27 cellular contexts compared by ENCODE assay signal in the genomic region with DNA sequence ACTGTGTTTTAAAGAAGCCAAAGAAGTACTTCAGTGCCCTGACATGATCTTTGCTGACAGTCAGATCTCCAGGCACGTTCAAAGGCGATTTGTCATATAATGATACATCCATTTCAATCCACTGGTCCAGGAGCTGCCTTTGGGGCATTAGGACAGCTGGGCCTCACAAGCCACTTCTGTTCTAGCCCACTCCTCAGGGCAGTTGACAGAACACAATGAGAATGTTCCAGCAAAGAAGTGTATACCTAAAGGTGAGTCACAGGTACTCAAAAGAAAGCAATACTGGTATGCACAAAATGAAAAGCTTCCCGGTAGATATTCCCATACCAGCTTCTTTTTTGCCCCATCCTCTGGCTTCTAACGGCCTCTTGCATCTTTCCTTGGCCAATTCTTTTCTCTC. TPM values are rescaled to one million over a fixed set of nuclear protein-coding genes. Genes with fewer than 3 reads are reported as not detected.
"Had no signal": no experiment of that assay in that cellular context is flagged by ENCODE, and none has a peak within 500 bp of the region (broad histone marks: within the 10 kb centered on the region; RNA-seq: fewer than 3 reads in every experiment).

No MANE protein-coding gene starts in this region.

- H3K4me1 ChIP-seq: gastroesophageal sphincter, lower lobe of right lung, neural progenitor cell, right atrium auricular region, sigmoid colon, testis, tibial nerve had no signal

- H3K4me3 Mint-ChIP-seq: dendritic cell treated with granulocyte-macrophage colony-stimulating factor and Interleukin-4, amounts not matched to agents 40 ng/mL and 50 ng/mL, for 4 days; effector memory CD8-positive, alpha-beta T cell; natural killer cell treated with Interleukin-12 subunit alpha and Interleukin-12 subunit beta and Interleukin-15 and Interleukin-18, amount 100 ng/mL, for 72 hours; neural progenitor cell; stimulated activated naive B cell treated with anti-CD40 and anti-IgM and Interleukin-4, amounts not matched to agents 10 μg/mL and 1 μg/mL and 100 μg/mL, for 72 hours; stimulated activated naive CD8-positive, alpha-beta T cell treated with anti-CD3 and anti-CD28 coated beads, Interleukin-15, amount 100 ng/mL, for 72 hours had no signal

- H3K36me3 Mint-ChIP-seq: natural killer cell treated with Interleukin-12 subunit alpha and Interleukin-12 subunit beta and Interleukin-15 and Interleukin-18, amount 100 ng/mL, for 72 hours; neural progenitor cell; stimulated activated naive B cell treated with anti-CD40 and anti-IgM and Interleukin-4, amounts not matched to agents 10 μg/mL and 1 μg/mL and 100 μg/mL, for 72 hours had no signal

- H3K4me1 Mint-ChIP-seq: neural progenitor cell; stimulated activated naive CD8-positive, alpha-beta T cell treated with anti-CD3 and anti-CD28 coated beads, Interleukin-15, amount 100 ng/mL, for 72 hours had no signal

- H3K27ac Mint-ChIP-seq: dendritic cell treated with granulocyte-macrophage colony-stimulating factor and Interleukin-4, amounts not matched to agents 40 ng/mL and 50 ng/mL, for 4 days; effector memory CD8-positive, alpha-beta T cell; natural killer cell treated with Interleukin-12 subunit alpha and Interleukin-12 subunit beta and Interleukin-15 and Interleukin-18, amount 100 ng/mL, for 72 hours; neural progenitor cell; stimulated activated naive B cell treated with anti-CD40 and anti-IgM and Interleukin-4, amounts not matched to agents 10 μg/mL and 1 μg/mL and 100 μg/mL, for 72 hours; stimulated activated naive CD8-positive, alpha-beta T cell treated with anti-CD3 and anti-CD28 coated beads, Interleukin-15, amount 100 ng/mL, for 72 hours had no signal

- H3K9me3 ChIP-seq: gastroesophageal sphincter, left ventricle myocardium inferior, lower lobe of right lung, ovary, right atrium auricular region, sigmoid colon, testis, tibial nerve had no signal

- DNase-seq: effector memory CD8-positive, alpha-beta T cell; glutamatergic neuron; islet precursor cell; left ventricle myocardium inferior; lower lobe of right lung; mesenchymal stem cell; midbrain; nucleus accumbens; ovary; sigmoid colon; stimulated activated CD4-positive, alpha-beta T cell treated with anti-CD3 and anti-CD28 coated beads, Interleukin-2, amount 100 ng/mL, for 24 hours; stimulated activated CD4-positive, alpha-beta T cell treated with anti-CD3 and anti-CD28 coated beads, Interleukin-4, amount 100 ng/mL, for 4 hours; stimulated activated naive B cell treated with anti-CD40 and anti-IgM and Interleukin-4, amounts not matched to agents 10 μg/mL and 1 μg/mL and 100 μg/mL, for 72 hours; stimulated activated naive CD8-positive, alpha-beta T cell treated with anti-CD3 and anti-CD28 coated beads, Interleukin-15, amount 100 ng/mL, for 72 hours; testis had no signal

- H3K9ac ChIP-seq: neural progenitor cell had no signal

- H3K27me3 ChIP-seq: neural progenitor cell, ovary, right atrium auricular region, sigmoid colon, testis, tibial nerve had no signal

- ATAC-seq: effector memory CD8-positive, alpha-beta T cell; esophagus mucosa; gastroesophageal sphincter; natural killer cell treated with Interleukin-12 subunit alpha and Interleukin-12 subunit beta and Interleukin-15 and Interleukin-18, amount 100 ng/mL, for 72 hours; stimulated activated naive B cell treated with anti-CD40 and anti-IgM and Interleukin-4, amounts not matched to agents 10 μg/mL and 1 μg/mL and 100 μg/mL, for 72 hours; stimulated activated naive CD8-positive, alpha-beta T cell treated with anti-CD3 and anti-CD28 coated beads, Interleukin-15, amount 100 ng/mL, for 72 hours had no signal

- H3K27ac ChIP-seq: gastroesophageal sphincter, left ventricle myocardium inferior, lower lobe of right lung, neural progenitor cell, ovary, right atrium auricular region, sigmoid colon, skin epidermis, testis, tibial nerve had no signal

- H3K9me3 Mint-ChIP-seq: dendritic cell treated with granulocyte-macrophage colony-stimulating factor and Interleukin-4, amounts not matched to agents 40 ng/mL and 50 ng/mL, for 4 days; effector memory CD8-positive, alpha-beta T cell; natural killer cell treated with Interleukin-12 subunit alpha and Interleukin-12 subunit beta and Interleukin-15 and Interleukin-18, amount 100 ng/mL, for 72 hours; neural progenitor cell; stimulated activated naive CD8-positive, alpha-beta T cell treated with anti-CD3 and anti-CD28 coated beads, Interleukin-15, amount 100 ng/mL, for 72 hours had no signal

- H3K36me3 ChIP-seq: gastroesophageal sphincter, left ventricle myocardium inferior, lower lobe of right lung, neural progenitor cell, ovary, right atrium auricular region, sigmoid colon, tibial nerve had no signal

- H3K4me3 ChIP-seq: gastroesophageal sphincter, left ventricle myocardium inferior, lower lobe of right lung, neural progenitor cell, ovary, right atrium auricular region, sigmoid colon, skin epidermis, testis, tibial nerve had no signal

RNA-seq across cellular contexts. Expression of a gene that starts 39.4 kb away (rescaled TPM):
- total RNA-seq: esophagus mucosa; fibroblast of lung; gastroesophageal sphincter; left ventricle myocardium inferior; lower lobe of right lung; natural killer cell treated with Interleukin-12 subunit alpha and Interleukin-12 subunit beta and Interleukin-15 and Interleukin-18, amount 100 ng/mL, for 72 hours; ovary; posterior vena cava; right atrium auricular region; subcutaneous adipose tissue; ureter had no signal
- polyA plus RNA-seq: fibroblast of lung, ovary had no signal

RNA-seq across cellular contexts. Expression of a gene that starts 47.7 kb away (rescaled TPM):
- total RNA-seq: esophagus mucosa, lower lobe of right lung, right atrium auricular region, sigmoid colon, ureter had no signal
